Comparison of ENCODE assay signal across 9 cellular contexts in genomic region chr17:3693829-3694231, GRCh38. TPM values are rescaled to one million over a fixed set of nuclear protein-coding genes. Genes with fewer than 3 reads are reported as not detected.
DNase-seq lines count a peak whose midpoint lies in the region; ATAC-seq and TF ChIP-seq lines count a peak whose summit lies in the region.
"Had no signal": no experiment of that assay in that cellular context is flagged by ENCODE, and none has a peak within 500 bp of the region (broad histone marks: within the 10 kb centered on the region; RNA-seq: fewer than 3 reads in every experiment).

No MANE protein-coding gene starts in this region.

- no peak overlapping the region for H3K4me3 Mint-ChIP-seq in MCF 10A (ENCODE audit: unreplicated experiment)

- CTCF ChIA-PET in MCF 10A (lab: Yijun Ruan, JAX), result interaction anchor here (0.6 to 1.2 kb wide), 3 partner anchors 11 to 867 kb away, joined by 3 to 4 read pairs (median 3); no protein-coding TSS in a partner anchor

- H3K27ac Mint-ChIP-seq in MCF 10A (ENCODE audit: low read depth, unreplicated experiment), result no peak overlapping the region

- BruUV-seq in MCF 10A (replicated peaks; lab: Mats Ljungman, UMichigan), result no TSS peak

- DNase-seq in activated CD4-positive, CD25-positive, alpha-beta regulatory T cell treated with anti-CD3 and anti-CD28 coated beads, Interleukin-2, amount 50 U/mL, for 72 hours, result peak; percentile 69
- peak; percentile 28 for DNase-seq in stimulated activated CD4-positive, alpha-beta T cell treated with anti-CD3 and anti-CD28 coated beads, Interleukin-2, amount 100 ng/mL, for 48 hours
- no peak for DNase-seq in GM10266 (ENCODE audit: extremely low spot score)
- no peak for DNase-seq in MCF 10A (ENCODE audit: unreplicated experiment)
- no peak for DNase-seq in foreskin melanocyte
- DNase-seq: NCI-H1092, occipital lobe had no signal

- ATAC-seq in GM18870 (IDR thresholded peaks at IDR 0.05; ENCODE audit: unreplicated experiment) (peak; percentile 53), HG02885 (IDR thresholded peaks at IDR 0.05; ENCODE audit: poor library complexity, unreplicated experiment) (peak; percentile 41)

- no peaks in the 10 kb centered on the region for H3K27me3 Mint-ChIP-seq in MCF 10A (ENCODE audit: insufficient read depth, unreplicated experiment)

- H3K9me3 Mint-ChIP-seq in MCF 10A (ENCODE audit: unreplicated experiment), result no peaks in the 10 kb centered on the region

- H3K4me1 Mint-ChIP-seq in MCF 10A (ENCODE audit: insufficient read depth, unreplicated experiment), result no peaks in the 10 kb centered on the region

- no peak for TF ChIP-seq CTCF in GM10266 (IDR thresholded peaks at IDR 0.05; ENCODE audit: control insufficient read depth, insufficient read depth, low read depth, missing control alignments)
- no peak for TF ChIP-seq CTCF in MCF 10A (IDR thresholded peaks at IDR 0.05; ENCODE audit: unreplicated experiment)

- H3K36me3 Mint-ChIP-seq in MCF 10A (ENCODE audit: insufficient read depth, unreplicated experiment), result no peaks in the 10 kb centered on the region

- intact Hi-C loops in MCF 10A (cut with micrococcal nuclease), result no loop called here

- POLR2A ChIA-PET in MCF 10A (lab: Yijun Ruan, JAX), result interaction anchor here (1.4 kb wide), 1 partner anchor 29 kb away, joined by 5 read pairs; the partner anchor contains the start of gene HASPIN

RNA-seq across cellular contexts. Expression of gene P2RX5, which starts 2.1 kb away (rescaled TPM):
- 4.8 and 4.9 TPM in 2 replicates for total RNA-seq in MCF 10A (2022)

RNA-seq across cellular contexts. Expression of gene EMC6, which starts 25.2 kb away (rescaled TPM):
- total RNA-seq in MCF 10A (2022), result 72.2 and 78.5 TPM in 2 replicates

RNA-seq across cellular contexts. Expression of gene TAX1BP3, which starts 25.5 kb away (rescaled TPM):
- 130 and 147 TPM in 2 replicates for total RNA-seq in MCF 10A (2022)

RNA-seq across cellular contexts. Expression of gene HASPIN, which starts 29.9 kb away (rescaled TPM):
- 3.7 and 6.4 TPM in 2 replicates for total RNA-seq in MCF 10A (2022)

RNA-seq across cellular contexts. Expression of gene CTNS, which starts 57.3 kb away (rescaled TPM):
- 7.1 and 11.4 TPM in 2 replicates for total RNA-seq in MCF 10A (2022)

Comparison
In these comparisons a context has a peak if more than half of its experiments do, and no peak if none do; other contexts are left out.
1. DNase-seq: peak in activated CD4-positive, CD25-positive, alpha-beta regulatory T cell treated with anti-CD3 and anti-CD28 coated beads, Interleukin-2, amount 50 U/mL, for 72 hours (single experiment) and stimulated activated CD4-positive, alpha-beta T cell treated with anti-CD3 and anti-CD28 coated beads, Interleukin-2, amount 100 ng/mL, for 48 hours (2 of 2); none in GM10266 (single experiment), MCF 10A (single experiment) and foreskin melanocyte (single experiment).